In genomic region chr11:19679952-19680823, GRCh38 we compare ENCODE assay signal across 9 cellular contexts. TPM values are rescaled to one million over a fixed set of nuclear protein-coding genes. Genes with fewer than 3 reads are reported as not detected.
DNase-seq lines count a peak whose midpoint lies in the region; ATAC-seq and TF ChIP-seq lines count a peak whose summit lies in the region.
"Had no signal": no experiment of that assay in that cellular context is flagged by ENCODE, and none has a peak within 500 bp of the region (broad histone marks: within the 10 kb centered on the region; RNA-seq: fewer than 3 reads in every experiment).

No MANE protein-coding gene starts in this region.

- H3K9me3 Mint-ChIP-seq in activated CD4-positive, alpha-beta T cell treated with anti-CD3 and anti-CD28 coated beads, Interleukin-2, amount 10 ng/mL, durations not matched to agents 24 days and 14 days = no peaks in the 10 kb centered on the region

- H3K27ac Mint-ChIP-seq in activated CD4-positive, alpha-beta T cell treated with anti-CD3 and anti-CD28 coated beads, Interleukin-2, amount 10 ng/mL, durations not matched to agents 24 days and 14 days = no peak overlapping the region
- H3K27ac Mint-ChIP-seq: memory B cell had no signal

- intact Hi-C loops in right lobe of liver (cut with DNase I) = no loop called here
- intact Hi-C loops in tibial artery (cut with DNase I; ENCODE audit: low total_unique reads) = loop anchor here (2.0 to 10.0 kb wide), 2 partner anchors 33 to 75 kb away; partner anchors contain the start of gene NAV2
- intact Hi-C loops in activated CD4-positive, alpha-beta T cell treated with anti-CD3 and anti-CD28 coated beads, Interleukin-2, amount 10 ng/mL, durations not matched to agents 24 days and 14 days (cut with micrococcal nuclease) = no loop called here

- TF ChIP-seq POLR2A in right lobe of liver (IDR thresholded peaks at IDR 0.05) = no peak

- H3K9me3 ChIP-seq in right lobe of liver (no peaks in the 10 kb centered on the region), tibial artery (no peaks in the 10 kb centered on the region)

- H3K4me3 ChIP-seq in coronary artery (peak overlapping the region; percentile 37), right lobe of liver (no peak overlapping the region), tibial artery (no peak overlapping the region)

- H3K36me3 Mint-ChIP-seq in activated CD4-positive, alpha-beta T cell treated with anti-CD3 and anti-CD28 coated beads, Interleukin-2, amount 10 ng/mL, durations not matched to agents 24 days and 14 days (ENCODE audit: low read depth) = no peaks in the 10 kb centered on the region
- H3K36me3 Mint-ChIP-seq: memory B cell had no signal

- WGBS in right lobe of liver (ENCODE audit: insufficient coverage, low coverage, low lambda C conversion rate, missing lambda C conversion rate) = 59% methylated on average over 10 of the region's 12 CpGs

- ATAC-seq in right lobe of liver = peak; percentile 37 to 76 (median 58)
- ATAC-seq in GM19023 (IDR thresholded peaks at IDR 0.05; ENCODE audit: unreplicated experiment) = no peak
- no peak for ATAC-seq in HG02571 (IDR thresholded peaks at IDR 0.05; ENCODE audit: unreplicated experiment)

- no peak overlapping the region for H3K4me3 Mint-ChIP-seq in activated CD4-positive, alpha-beta T cell treated with anti-CD3 and anti-CD28 coated beads, Interleukin-2, amount 10 ng/mL, durations not matched to agents 24 days and 14 days
- H3K4me3 Mint-ChIP-seq: memory B cell had no signal

- DNase-seq in M059J (ENCODE audit: low read depth) (peak; percentile 99), coronary artery (ENCODE audit: low spot score) (peak; percentile 96), right lobe of liver (peak; percentile 51 to 83 (median 61)), tibial artery (peak; percentile 96 to 98)
- no peak for DNase-seq in activated naive CD4-positive, alpha-beta T cell treated with Interleukin-2 at 50 U/mL for 16 hours
- DNase-seq in activated CD4-positive, alpha-beta T cell treated with anti-CD3 and anti-CD28 coated beads, Interleukin-2, amount 10 ng/mL, durations not matched to agents 24 days and 14 days = no peak

- H3K27ac ChIP-seq in coronary artery = peak overlapping the region; percentile 90 to 92
- peak overlapping the region in 1 of 3 donors; percentile 39 for H3K27ac ChIP-seq in right lobe of liver
- H3K27ac ChIP-seq in tibial artery = peak overlapping the region; percentile 90 to 91

- H3K4me1 ChIP-seq in right lobe of liver = peaks cover 2 to 21% (median 9%) of the 10 kb centered on the region in 4 donors
- peaks cover 0 to 84% (median 60%) of the 10 kb centered on the region in 4 donors for H3K4me1 ChIP-seq in tibial artery

- H3K4me1 Mint-ChIP-seq in activated CD4-positive, alpha-beta T cell treated with anti-CD3 and anti-CD28 coated beads, Interleukin-2, amount 10 ng/mL, durations not matched to agents 24 days and 14 days = no peaks in the 10 kb centered on the region
- H3K4me1 Mint-ChIP-seq: memory B cell had no signal

- H3K27me3 Mint-ChIP-seq in activated CD4-positive, alpha-beta T cell treated with anti-CD3 and anti-CD28 coated beads, Interleukin-2, amount 10 ng/mL, durations not matched to agents 24 days and 14 days = peaks cover 8% of the 10 kb centered on the region

- TF ChIP-seq CTCF in coronary artery (IDR thresholded peaks at IDR 0.05) = no peak
- TF ChIP-seq CTCF in right lobe of liver (IDR thresholded peaks at IDR 0.05) = no peak
- TF ChIP-seq CTCF in tibial artery (IDR thresholded peaks at IDR 0.05) = peak; percentile 25 to 46

- H3K36me3 ChIP-seq in right lobe of liver (no peaks in the 10 kb centered on the region), tibial artery (no peaks in the 10 kb centered on the region)

- H3K27me3 ChIP-seq in right lobe of liver (no peaks in the 10 kb centered on the region), tibial artery (no peaks in the 10 kb centered on the region)

RNA-seq across cellular contexts. Expression of gene NAV2, which starts 32.4 kb away (rescaled TPM):
- 6.4 and 15.6 TPM in 2 replicates for total RNA-seq in M059J (2014; rRNA removed; shearing (Covaris generic))
- 10 to 100 TPM; 15.5 to 69.2 (median 37.1) TPM for total RNA-seq in right lobe of liver
- 0.28 TPM in 1 of 2 replicates, not detected in the other for total RNA-seq in activated CD4-positive, alpha-beta T cell treated with anti-CD3 and anti-CD28 coated beads, Interleukin-2, amount 10 ng/mL, durations not matched to agents 24 days and 14 days

Comparison
In these comparisons a context has a peak if more than half of its experiments do, and no peak if none do; other contexts are left out.
1. DNase-seq: peak in M059J (single experiment), coronary artery (single experiment), right lobe of liver (3 of 3) and tibial artery (2 of 2); none in activated naive CD4-positive, alpha-beta T cell treated with Interleukin-2 at 50 U/mL for 16 hours (single experiment) and activated CD4-positive, alpha-beta T cell treated with anti-CD3 and anti-CD28 coated beads, Interleukin-2, amount 10 ng/mL, durations not matched to agents 24 days and 14 days (single experiment).
2. CTCF ChIP-seq: peak in tibial artery (2 of 2); none in coronary artery (single experiment) and right lobe of liver (0 of 4).
3. ATAC-seq: peak in right lobe of liver (4 of 4); none in GM19023 (single experiment) and HG02571 (single experiment).